ENCODE assay signal across 27 cellular contexts in genomic region chr4:53917719-53918118, GRCh38.
A peak's percentile ranks its signal among the peaks of the same experiment; 100 is the strongest.
DNase-seq lines count a peak whose midpoint lies in the region; ATAC-seq, FAIRE-seq and TF ChIP-seq lines count a peak whose summit lies in the region.
"Had no signal": no experiment of that assay in that cellular context is flagged by ENCODE, and none has a peak within 500 bp of the region (broad histone marks: within the 10 kb centered on the region; RNA-seq: fewer than 3 reads in every experiment).

No MANE protein-coding gene starts in this region.

- no peak overlapping the region for H3K27ac Mint-ChIP-seq in T-helper 2 cell treated with Interferon-gamma antibody and Interleukin-4, amounts not matched to agents 5 μg/mL and 100 μg/mL, for 36 hours
- H3K27ac Mint-ChIP-seq: brain; CD4-positive, alpha-beta memory T cell; nephron progenitor cell had no signal

- H3K4me1 Mint-ChIP-seq in T-helper 2 cell treated with Interferon-gamma antibody and Interleukin-4, amounts not matched to agents 5 μg/mL and 100 μg/mL, for 36 hours (ENCODE audit: low read depth) = peaks cover 5% of the 10 kb centered on the region
- H3K4me1 Mint-ChIP-seq: brain; CD4-positive, alpha-beta memory T cell; nephron progenitor cell had no signal

- intact Hi-C loops in thyroid gland (cut with DNase I) = no loop called here

- no peak for ATAC-seq in HG03196 (IDR thresholded peaks at IDR 0.05; ENCODE audit: unreplicated experiment)
- ATAC-seq: Panc1, pancreas had no signal

- H2BK120ac ChIP-seq in trophoblast cell (ENCODE audit: insufficient read depth, low read length, poor library complexity) = no peak overlapping the region

- no peak overlapping the region for H3K18ac ChIP-seq in trophoblast cell (ENCODE audit: low read length)

- no peaks in the 10 kb centered on the region for H3K9me3 Mint-ChIP-seq in T-helper 2 cell treated with Interferon-gamma antibody and Interleukin-4, amounts not matched to agents 5 μg/mL and 100 μg/mL, for 36 hours
- H3K9me3 Mint-ChIP-seq: brain; CD4-positive, alpha-beta memory T cell; nephron progenitor cell had no signal

- TF ChIP-seq POLR2A in thyroid gland (IDR thresholded peaks at IDR 0.05) = no peak

- no peaks in the 10 kb centered on the region for H3K36me3 ChIP-seq in bronchial epithelial cell (ENCODE audit: control insufficient read depth, insufficient read depth, low read length)
- H3K36me3 ChIP-seq in trophoblast cell (ENCODE audit: control insufficient read depth in 1 of 2, insufficient read depth in 2 of 2, low read length in 2 of 2) = no peaks in the 10 kb centered on the region
- H3K36me3 ChIP-seq in thyroid gland = no peaks in the 10 kb centered on the region
- H3K36me3 ChIP-seq: pancreas, right atrium auricular region, SJSA1 had no signal

- WGBS in trophoblast cell (ENCODE audit: extremely low coverage, insufficient coverage, insufficient read length) = no CpG with 5 or more reads among the region's 2 CpGs
- WGBS in thyroid gland, 2 donors = 58 to 100% methylated on average over 2 of the region's 2 CpGs

- no peak overlapping the region for H2BK5ac ChIP-seq in trophoblast cell (ENCODE audit: low read depth, low read length, poor library complexity)

- H4K91ac ChIP-seq in trophoblast cell (ENCODE audit: low read depth, low read length) = no peak overlapping the region

- no peak overlapping the region for H4K8ac ChIP-seq in trophoblast cell (ENCODE audit: low read depth, low read length)

- H3K27me3 ChIP-seq in bronchial epithelial cell (ENCODE audit: control insufficient read depth, insufficient read depth, low read length) = no peaks in the 10 kb centered on the region
- no peaks in the 10 kb centered on the region for H3K27me3 ChIP-seq in trophoblast cell (ENCODE audit: insufficient read depth, low read length)
- no peaks in the 10 kb centered on the region for H3K27me3 ChIP-seq in thyroid gland
- H3K27me3 ChIP-seq: pancreas, right atrium auricular region, SJSA1 had no signal

- peak; percentile 7 for DNase-seq in T-helper 2 cell treated with Interferon-gamma antibody and Interleukin-4, amounts not matched to agents 5 μg/mL and 100 μg/mL, for 36 hours (ENCODE audit: low spot score)
- DNase-seq in T-helper 2 cell (no peak), M059J (ENCODE audit: low read depth) (peak; percentile 15), bronchial epithelial cell (ENCODE audit: low read depth) (peak; percentile 99), trophoblast cell (peak; percentile 69 to 84), NCI-H1417 (lab: John Stamatoyannopoulos, UW) (no peak), thyroid gland (no peak)
- DNase-seq: CD4-positive, alpha-beta memory T cell; DMS 273 treated with DMSO at 0.1 percent for 48 hours; effector CD4-positive, alpha-beta T cell; islet precursor cell; MM.1S; NCI-H146; NCI-H2171; NCI-H524; nephron progenitor cell; pancreas; stimulated activated CD4-positive, alpha-beta T cell treated with anti-CD3 and anti-CD28 coated beads, Interleukin-4, amount 100 ng/mL, for 24 hours; stimulated activated naive CD4-positive, alpha-beta T cell treated with Interleukin-2 at 50 U/mL for 16 hours; T-helper 1 cell had no signal

- H3K36me3 Mint-ChIP-seq in T-helper 2 cell treated with Interferon-gamma antibody and Interleukin-4, amounts not matched to agents 5 μg/mL and 100 μg/mL, for 36 hours (ENCODE audit: low read depth) = no peaks in the 10 kb centered on the region
- H3K36me3 Mint-ChIP-seq: brain; CD4-positive, alpha-beta memory T cell had no signal

- no peak overlapping the region for H3K14ac ChIP-seq in trophoblast cell (ENCODE audit: low read length)

- H3K4me3 ChIP-seq in bronchial epithelial cell (ENCODE audit: low read depth, low read length) (no peak overlapping the region), trophoblast cell (ENCODE audit: low read depth, low read length) (no peak overlapping the region), thyroid gland (replicated peaks in 1 of 3) (no peak overlapping the region)
- H3K4me3 ChIP-seq: pancreas, right atrium auricular region, SJSA1 had no signal

- H4K12ac ChIP-seq in trophoblast cell (ENCODE audit: low read depth, low read length) = no peak overlapping the region

- TF ChIP-seq CTCF in bronchial epithelial cell (IDR thresholded peaks at IDR 0.05; ENCODE audit: insufficient read depth, low read length, severe bottlenecking) (no peak), thyroid gland (IDR thresholded peaks at IDR 0.05) (no peak)

- H3K4me1 ChIP-seq in trophoblast cell (ENCODE audit: control insufficient read depth in 1 of 2, insufficient read depth in 2 of 2, low read length in 2 of 2) (peaks cover 4 to 6% of the 10 kb centered on the region in 2 experiments), thyroid gland (peaks cover 0 to 12% of the 10 kb centered on the region in 2 donors)
- H3K4me1 ChIP-seq: pancreas, right atrium auricular region had no signal

- H3K9me3 ChIP-seq in trophoblast cell (ENCODE audit: insufficient read depth, low read depth, low read length) (no peaks in the 10 kb centered on the region), thyroid gland (no peaks in the 10 kb centered on the region)
- H3K9me3 ChIP-seq: pancreas, right atrium auricular region, SJSA1 had no signal

- no peak overlapping the region for H3K23ac ChIP-seq in trophoblast cell (ENCODE audit: low read length)

- no peak overlapping the region for H2BK12ac ChIP-seq in trophoblast cell (ENCODE audit: low read length)

- no peaks in the 10 kb centered on the region for H3K79me1 ChIP-seq in trophoblast cell (ENCODE audit: low read length)

- H3K27ac ChIP-seq in trophoblast cell (ENCODE audit: low read depth, low read length) (no peak overlapping the region), thyroid gland (no peak overlapping the region)
- H3K27ac ChIP-seq: 22Rv1, pancreas, right atrium auricular region, SJSA1 had no signal

- no peak overlapping the region for H2AK5ac ChIP-seq in trophoblast cell (ENCODE audit: low read length)

- H2AFZ ChIP-seq in trophoblast cell (ENCODE audit: insufficient read depth, low read length, poor library complexity) = no peak overlapping the region

- H3K4me3 Mint-ChIP-seq in T-helper 2 cell treated with Interferon-gamma antibody and Interleukin-4, amounts not matched to agents 5 μg/mL and 100 μg/mL, for 36 hours = no peak overlapping the region
- H3K4me3 Mint-ChIP-seq: brain; CD4-positive, alpha-beta memory T cell; nephron progenitor cell had no signal

- peaks cover 4% of the 10 kb centered on the region for H3K27me3 Mint-ChIP-seq in T-helper 2 cell treated with Interferon-gamma antibody and Interleukin-4, amounts not matched to agents 5 μg/mL and 100 μg/mL, for 36 hours (ENCODE audit: low read depth)

- no peak overlapping the region for H3K4me2 ChIP-seq in trophoblast cell (ENCODE audit: low read length)

- H3K79me2 ChIP-seq in trophoblast cell (ENCODE audit: control insufficient read depth, insufficient read depth, low read length, poor library complexity) = no peaks in the 10 kb centered on the region

- no peak for FAIRE-seq in bronchial epithelial cell (lab: Jason Lieb, UNC)
- FAIRE-seq: GM19239, pancreas had no signal

- no peak overlapping the region for H3K4ac ChIP-seq in trophoblast cell (ENCODE audit: low read depth, low read length)

- H3K9ac ChIP-seq in trophoblast cell (ENCODE audit: low read length) = no peak overlapping the region

Comparison
In these comparisons a context has a peak if more than half of its experiments do, and no peak if none do; other contexts are left out.
1. DNase-seq: peak in T-helper 2 cell treated with Interferon-gamma antibody and Interleukin-4, amounts not matched to agents 5 μg/mL and 100 μg/mL, for 36 hours (single experiment), M059J (single experiment), bronchial epithelial cell (single experiment) and trophoblast cell (2 of 2); none in T-helper 2 cell (0 of 5), NCI-H1417 (0 of 3) and thyroid gland (0 of 2).